Comparison of ENCODE assay signal across 8 cellular contexts in genomic region chr2:177906041-177906718, GRCh38.
DNase-seq lines count a peak whose midpoint lies in the region; ATAC-seq and TF ChIP-seq lines count a peak whose summit lies in the region.

No MANE protein-coding gene starts in this region.

- DNase-seq in CD14-positive monocyte (ENCODE audit: low spot score) (no peak), GM19238 (ENCODE audit: insufficient read length, low spot score) (peak; percentile 19), NCI-H2227 treated with DMSO at 0.1 percent for 48 hours (lab: John Stamatoyannopoulos, UW) (peak; percentile 68), naive B cell (peak; percentile 3)
- DNase-seq in activated CD4-positive, alpha-beta T cell treated with anti-CD3 and anti-CD28 coated beads, Interleukin-2, amount 50 U/mL, for 24 hours (ENCODE audit: low read depth in 1 of 2, low spot score in 1 of 2), result peak; percentile 15 to 41
- DNase-seq in effector memory CD8-positive, alpha-beta T cell, result peak; percentile 34 to 52 (median 49)
- DNase-seq in stimulated activated naive CD4-positive, alpha-beta T cell (lab: John Stamatoyannopoulos, UW), result peak; percentile 1 to 44 (median 8)

- TF ChIP-seq CTCF in CD14-positive monocyte (IDR thresholded peaks at IDR 0.05), result peak; percentile 77

- intact Hi-C loops in CD14-positive monocyte (cut with micrococcal nuclease), result no loop called here

- H3K27ac Mint-ChIP-seq in CD14-positive monocyte, result peak overlapping the region in 1 of 7 donors; percentile 1
- H3K27ac Mint-ChIP-seq in effector memory CD8-positive, alpha-beta T cell, result no peak overlapping the region
- no peak overlapping the region for H3K27ac Mint-ChIP-seq in naive B cell

- H3K36me3 Mint-ChIP-seq in CD14-positive monocyte, result no peaks in the 10 kb centered on the region
- no peaks in the 10 kb centered on the region for H3K36me3 Mint-ChIP-seq in effector memory CD8-positive, alpha-beta T cell (ENCODE audit: insufficient read depth)
- no peaks in the 10 kb centered on the region for H3K36me3 Mint-ChIP-seq in naive B cell

- H3K4me3 Mint-ChIP-seq in CD14-positive monocyte (no peak overlapping the region), naive B cell (no peak overlapping the region)
- H3K4me3 Mint-ChIP-seq in effector memory CD8-positive, alpha-beta T cell, result peak overlapping the region in 1 of 2 donors; percentile 5

- ATAC-seq in HG03175 (IDR thresholded peaks at IDR 0.05; ENCODE audit: unreplicated experiment) (peak; percentile 93), naive B cell (ENCODE audit: low read depth in 2 of 2) (peak in 1 of 2 donors; percentile 49)
- peak; percentile 83 for ATAC-seq in effector memory CD8-positive, alpha-beta T cell (replicated peaks)

- peaks cover 0 to 1% (median 0%) of the 10 kb centered on the region in 3 donors for H3K27me3 Mint-ChIP-seq in CD14-positive monocyte (ENCODE audit: low read depth in 3 of 3)
- peaks cover 16 to 18% of the 10 kb centered on the region in 2 donors for H3K27me3 Mint-ChIP-seq in effector memory CD8-positive, alpha-beta T cell
- H3K27me3 Mint-ChIP-seq in naive B cell, result peaks cover 0 to 11% (median 0%) of the 10 kb centered on the region in 3 donors

- H3K4me1 Mint-ChIP-seq in CD14-positive monocyte (no peaks in the 10 kb centered on the region), naive B cell (peaks cover 0 to 5% (median 0%) of the 10 kb centered on the region in 3 donors)
- H3K4me1 Mint-ChIP-seq in effector memory CD8-positive, alpha-beta T cell (ENCODE audit: low read depth in 2 of 2), result peaks cover 0 to 3% of the 10 kb centered on the region in 2 donors

- H3K9me3 Mint-ChIP-seq in CD14-positive monocyte (peaks cover 0 to 3% (median 0%) of the 10 kb centered on the region in 7 donors), naive B cell (no peaks in the 10 kb centered on the region)
- no peaks in the 10 kb centered on the region for H3K9me3 Mint-ChIP-seq in effector memory CD8-positive, alpha-beta T cell
